16 cellular contexts compared by ENCODE assay signal in genomic region chr3:196996454-196997265, GRCh38. TPM values are rescaled to one million over a fixed set of nuclear protein-coding genes. Genes with fewer than 3 reads are reported as not detected.
DNase-seq lines count a peak whose midpoint lies in the region; TF ChIP-seq lines count a peak whose summit lies in the region.
"Had no signal": no experiment of that assay in that cellular context is flagged by ENCODE, and none has a peak within 500 bp of the region (broad histone marks: within the 10 kb centered on the region; RNA-seq: fewer than 3 reads in every experiment).

No MANE protein-coding gene starts in this region.

- H3K27me3 ChIP-seq in esophagus squamous epithelium, result no peaks in the 10 kb centered on the region
- H3K27me3 ChIP-seq in suprapubic skin, result no peaks in the 10 kb centered on the region
- no peaks in the 10 kb centered on the region for H3K27me3 ChIP-seq in ascending aorta
- H3K27me3 ChIP-seq: heart left ventricle, MG63 had no signal

- no peak overlapping the region for H3K27ac Mint-ChIP-seq in activated naive CD4-positive, alpha-beta T cell treated with anti-CD3 and anti-CD28 coated beads for 36 hours
- H3K27ac Mint-ChIP-seq: HFFc6; stimulated activated naive CD8-positive, alpha-beta T cell treated with anti-CD3 and anti-CD28 coated beads, Interleukin-15, amount 100 ng/mL, for 72 hours had no signal

- CTCF ChIA-PET in activated naive CD4-positive, alpha-beta T cell treated with anti-CD3 and anti-CD28 coated beads for 36 hours (lab: Charles Lee), result interaction anchor here (1.4 kb wide), 1 partner anchor 33 kb away, joined by 5 read pairs; the partner anchor contains the start of gene MELTF

- H3K36me3 Mint-ChIP-seq in activated naive CD4-positive, alpha-beta T cell treated with anti-CD3 and anti-CD28 coated beads for 36 hours (ENCODE audit: low read depth), result no peaks in the 10 kb centered on the region

- no peak for TF ChIP-seq EP300 in suprapubic skin (IDR thresholded peaks at IDR 0.05)

- H3K9me3 Mint-ChIP-seq in activated naive CD4-positive, alpha-beta T cell treated with anti-CD3 and anti-CD28 coated beads for 36 hours, result no peaks in the 10 kb centered on the region
- H3K9me3 Mint-ChIP-seq: HFFc6; stimulated activated naive CD8-positive, alpha-beta T cell treated with anti-CD3 and anti-CD28 coated beads, Interleukin-15, amount 100 ng/mL, for 72 hours had no signal

- peaks cover 1% of the 10 kb centered on the region for H3K4me1 Mint-ChIP-seq in activated naive CD4-positive, alpha-beta T cell treated with anti-CD3 and anti-CD28 coated beads for 36 hours (ENCODE audit: low read depth)

- 47 to 55% methylated on average over 7 to 10 of the region's 17 CpGs for WGBS in esophagus squamous epithelium, 2 donors
- WGBS in suprapubic skin, result 47% methylated on average over 17 of the region's 17 CpGs

- DNase-seq in NCI-H1105 treated with DMSO at 0.1 percent for 48 hours (lab: John Stamatoyannopoulos, UW), result peak; percentile 29
- no peak for DNase-seq in NCI-H1105 (lab: John Stamatoyannopoulos, UW)
- DNase-seq in NCI-H345 treated with DMSO at 0.1 percent for 48 hours (lab: John Stamatoyannopoulos, UW; ENCODE audit: unreplicated experiment), result peak; percentile 75
- no peak for DNase-seq in esophagus squamous epithelium (lab: John Stamatoyannopoulos, UW)
- DNase-seq in suprapubic skin (ENCODE audit: low spot score in 2 of 2), result peak; percentile 57 to 74
- no peak for DNase-seq in activated naive CD4-positive, alpha-beta T cell treated with anti-CD3 and anti-CD28 coated beads for 36 hours
- no peak for DNase-seq in ascending aorta (ENCODE audit: low spot score in 2 of 2)
- DNase-seq in EL, result no peak
- DNase-seq: 8988T; activated CD4-positive, alpha-beta T cell treated with anti-CD3 and anti-CD28 coated beads, Interleukin-2, amount 50 U/mL, for 48 hours; HFFc6; MG63; NCI-H774; stimulated activated naive CD8-positive, alpha-beta T cell treated with anti-CD3 and anti-CD28 coated beads, Interleukin-15, amount 100 ng/mL, for 72 hours; T-helper 9 cell had no signal

- H3K4me3 Mint-ChIP-seq in activated naive CD4-positive, alpha-beta T cell treated with anti-CD3 and anti-CD28 coated beads for 36 hours, result no peak overlapping the region
- H3K4me3 Mint-ChIP-seq: HFFc6; stimulated activated naive CD8-positive, alpha-beta T cell treated with anti-CD3 and anti-CD28 coated beads, Interleukin-15, amount 100 ng/mL, for 72 hours had no signal

- H3K27me3 Mint-ChIP-seq in activated naive CD4-positive, alpha-beta T cell treated with anti-CD3 and anti-CD28 coated beads for 36 hours (ENCODE audit: low read depth), result no peaks in the 10 kb centered on the region
- H3K27me3 Mint-ChIP-seq: stimulated activated naive CD8-positive, alpha-beta T cell treated with anti-CD3 and anti-CD28 coated beads, Interleukin-15, amount 100 ng/mL, for 72 hours had no signal

- H3K27ac ChIP-seq in esophagus squamous epithelium (peak overlapping the region; percentile 7 to 72 (median 68)), suprapubic skin (peak overlapping the region; percentile 43), ascending aorta (no peak overlapping the region)
- H3K27ac ChIP-seq: heart left ventricle had no signal

- H3K36me3 ChIP-seq in esophagus squamous epithelium (no peaks in the 10 kb centered on the region), suprapubic skin (no peaks in the 10 kb centered on the region), ascending aorta (no peaks in the 10 kb centered on the region)
- H3K36me3 ChIP-seq: heart left ventricle, MG63 had no signal

- no peak for TF ChIP-seq CTCF in esophagus squamous epithelium (IDR thresholded peaks at IDR 0.05)
- no peak for TF ChIP-seq CTCF in suprapubic skin (IDR thresholded peaks at IDR 0.05)
- TF ChIP-seq CTCF in ascending aorta (IDR thresholded peaks at IDR 0.05), result no peak

- intact Hi-C loops in esophagus squamous epithelium (cut with DNase I), result no loop called here
- intact Hi-C loops in activated naive CD4-positive, alpha-beta T cell treated with anti-CD3 and anti-CD28 coated beads for 36 hours (cut with micrococcal nuclease), result no loop called here
- intact Hi-C loops in ascending aorta (cut with DNase I), result no loop called here

- H3K9me3 ChIP-seq in esophagus squamous epithelium (no peaks in the 10 kb centered on the region), suprapubic skin (no peaks in the 10 kb centered on the region), ascending aorta (no peaks in the 10 kb centered on the region)

- no peak overlapping the region for H3K4me3 ChIP-seq in esophagus squamous epithelium
- H3K4me3 ChIP-seq in suprapubic skin, result no peak overlapping the region
- no peak overlapping the region for H3K4me3 ChIP-seq in ascending aorta
- H3K4me3 ChIP-seq: heart left ventricle, MG63 had no signal

- TF ChIP-seq POLR2A in esophagus squamous epithelium (IDR thresholded peaks at IDR 0.05) (no peak), suprapubic skin (IDR thresholded peaks at IDR 0.05) (no peak)

- H3K4me1 ChIP-seq in esophagus squamous epithelium (peaks cover 0 to 26% (median 7%) of the 10 kb centered on the region in 3 donors), suprapubic skin (peaks cover 9% of the 10 kb centered on the region), ascending aorta (no peaks in the 10 kb centered on the region)
- H3K4me1 ChIP-seq: heart left ventricle had no signal

RNA-seq across cellular contexts. Expression of gene PIGZ, which starts 28.0 kb away (rescaled TPM):
- total RNA-seq in esophagus squamous epithelium (1 to 10 TPM; 3.4 to 8.8 (median 5.4) TPM), suprapubic skin (10 to 100 TPM; 11.0 to 17.4 (median 13.3) TPM), ascending aorta (0.96 TPM)
- under 1 TPM; 0.12 to 0.26 TPM for total RNA-seq in activated naive CD4-positive, alpha-beta T cell treated with anti-CD3 and anti-CD28 coated beads for 36 hours

RNA-seq across cellular contexts. Expression of gene MELTF, which starts 33.0 kb away (rescaled TPM):
- total RNA-seq in esophagus squamous epithelium, result 1 to 10 TPM; 3.2 to 5.9 (median 3.9) TPM
- total RNA-seq in suprapubic skin, result 10 to 100 TPM; 21.0 to 68.7 (median 34.4) TPM
- total RNA-seq in activated naive CD4-positive, alpha-beta T cell treated with anti-CD3 and anti-CD28 coated beads for 36 hours, result 1 to 10 TPM; 5.1 to 5.5 TPM
- total RNA-seq in ascending aorta, result 21.6 TPM

RNA-seq across cellular contexts. Expression of gene NCBP2, which starts 54.3 kb away (rescaled TPM):
- total RNA-seq in esophagus squamous epithelium (10 to 100 TPM; 21.1 to 47.0 (median 33.5) TPM), suprapubic skin (10 to 100 TPM; 27.1 to 33.0 (median 28.3) TPM), ascending aorta (16.9 TPM)
- 10 to 100 TPM; 91.7 to 98.3 TPM for total RNA-seq in activated naive CD4-positive, alpha-beta T cell treated with anti-CD3 and anti-CD28 coated beads for 36 hours

Comparison
In these comparisons a context has a peak if more than half of its experiments do, and no peak if none do; other contexts are left out.
1. DNase-seq: peak in NCI-H1105 treated with DMSO at 0.1 percent for 48 hours (single experiment), NCI-H345 treated with DMSO at 0.1 percent for 48 hours (single experiment) and suprapubic skin (2 of 2); none in NCI-H1105 (single experiment), esophagus squamous epithelium (single experiment), activated naive CD4-positive, alpha-beta T cell treated with anti-CD3 and anti-CD28 coated beads for 36 hours (single experiment), ascending aorta (0 of 2) and EL (single experiment).
2. H3K27ac ChIP-seq: peak in esophagus squamous epithelium (4 of 4) and suprapubic skin (single experiment); none in ascending aorta (0 of 2).